Comparison of ENCODE assay signal across 23 cellular contexts in the genomic region with DNA sequence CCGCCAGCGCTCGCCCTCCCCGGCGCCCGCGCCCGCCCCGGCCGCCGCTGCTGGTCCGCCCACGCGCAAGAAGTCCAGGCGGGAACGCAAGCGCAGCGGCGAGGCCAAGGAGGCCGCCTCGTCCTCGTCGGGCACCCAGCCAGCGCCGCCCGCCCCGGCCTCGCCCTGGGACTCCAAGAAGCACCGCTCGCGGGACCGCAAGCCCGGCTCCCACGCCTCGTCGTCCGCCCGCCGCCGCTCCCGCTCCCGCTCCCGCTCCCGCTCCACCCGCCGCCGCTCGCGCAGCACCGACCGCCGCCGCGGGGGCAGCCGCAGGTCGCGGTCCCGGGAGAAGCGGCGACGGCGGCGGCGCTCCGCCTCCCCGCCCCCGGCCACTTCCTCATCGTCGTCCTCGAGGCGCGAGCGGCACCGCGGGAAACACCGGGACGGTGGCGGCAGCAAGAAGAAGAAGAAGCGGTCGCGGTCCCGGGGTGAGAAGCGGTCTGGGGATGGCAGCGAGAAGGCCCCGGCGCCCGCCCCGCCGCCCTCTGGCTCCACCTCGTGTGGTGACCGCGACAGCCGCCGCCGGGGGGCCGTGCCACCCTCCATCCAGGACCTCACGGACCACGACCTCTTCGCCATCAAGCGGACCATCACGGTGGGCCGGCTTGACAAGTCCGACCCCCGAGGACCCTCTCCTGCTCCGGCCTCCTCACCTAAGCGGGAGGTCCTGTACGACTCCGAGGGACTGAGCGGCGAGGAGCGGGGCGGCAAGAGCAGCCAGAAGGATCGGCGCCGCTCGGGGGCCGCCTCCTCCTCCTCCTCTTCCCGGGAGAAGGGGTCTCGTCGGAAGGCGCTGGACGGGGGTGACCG. TPM values are rescaled to one million over a fixed set of nuclear protein-coding genes. Genes with fewer than 3 reads are reported as not detected.
A peak's percentile ranks its signal among the peaks of the same experiment; 100 is the strongest.
DNase-seq lines count a peak whose midpoint lies in the region; ATAC-seq, FAIRE-seq and TF ChIP-seq lines count a peak whose summit lies in the region.
"Had no signal": no experiment of that assay in that cellular context is flagged by ENCODE, and none has a peak within 500 bp of the region (broad histone marks: within the 10 kb centered on the region; RNA-seq: fewer than 3 reads in every experiment).

No MANE protein-coding gene starts in this region.

- no peak overlapping the region for H2AFZ ChIP-seq in HepG2 (ENCODE audit: low read length)

- no peak for ATAC-seq in HepG2
- no peak for ATAC-seq in right lobe of liver
- ATAC-seq in RWPE2 (ENCODE audit: low read depth), result no peak
- no peak for ATAC-seq in HG03378 (IDR thresholded peaks at IDR 0.05; ENCODE audit: unreplicated experiment)
- ATAC-seq in GM21786 (IDR thresholded peaks at IDR 0.05; ENCODE audit: unreplicated experiment), result no peak
- ATAC-seq: CD8-positive, alpha-beta T cell; GM12878; HCT116 had no signal

- peaks cover 30 to 46% of the 10 kb centered on the region in 2 experiments; a peak in 4 of 5 replicates for H3K36me3 ChIP-seq in HepG2 (replicated peaks in 1 of 2; ENCODE audit: control insufficient read depth in 1 of 2, insufficient read depth in 2 of 2, low read length in 2 of 2)
- H3K36me3 ChIP-seq in right lobe of liver, result peaks cover 0 to 70% (median 17%) of the 10 kb centered on the region in 4 donors
- peaks cover 70% of the 10 kb centered on the region for H3K36me3 ChIP-seq in RWPE2 (ENCODE audit: low read depth)

- no peak for TF ChIP-seq EP300 in HepG2 (IDR thresholded peaks at IDR 0.05; ENCODE audit: low read depth in 2 of 2, low read length in 2 of 2)
- TF ChIP-seq EP300 in HepG2 (CRISPR knock-in tag; IDR thresholded peaks at IDR 0.05; ENCODE audit: borderline replicate concordance), result no peak

- H3K79me2 ChIP-seq in HepG2 (ENCODE audit: insufficient read depth, low read length), result no peaks in the 10 kb centered on the region

- H3K4me1 ChIP-seq in HepG2 (ENCODE audit: insufficient read depth, low read length) (peaks cover 15% of the 10 kb centered on the region), right lobe of liver (no peaks in the 10 kb centered on the region), RWPE2 (ENCODE audit: insufficient read depth, poor library complexity, severe bottlenecking) (no peaks in the 10 kb centered on the region)
- H3K4me1 ChIP-seq: BLaER1, Caco-2 had no signal

- DNase-seq in HepG2 (ENCODE audit: low spot score) (no peak), right lobe of liver (no peak), D341Med (ENCODE audit: low spot score) (peak; percentile 27), RWPE2 (ENCODE audit: low spot score) (peak; percentile 54)
- DNase-seq: Caco-2; CD4-positive, CD25-positive, alpha-beta regulatory T cell; DMS 273 treated with DMSO at 0.1 percent for 48 hours; DMS79; EL; GDM1; H9 had no signal

- FAIRE-seq in HepG2 (lab: Jason Lieb, UNC), result no peak
- FAIRE-seq: A204.1, D721Med, GM12878, GM19239, H1 had no signal

- WGBS in HepG2 (ENCODE audit: low lambda C conversion rate), result 98% methylated on average over 111 of the region's 123 CpGs
- WGBS in right lobe of liver (ENCODE audit: insufficient coverage, low coverage, low lambda C conversion rate, missing lambda C conversion rate), result 97% methylated on average over 62 of the region's 123 CpGs

- intact Hi-C loops in HepG2 (cut with micrococcal nuclease; ENCODE audit: unreplicated experiment) (no loop called here), right lobe of liver (cut with DNase I) (no loop called here)

- H3K4me3 ChIP-seq in HepG2 (replicated peaks in 1 of 3; ENCODE audit: insufficient read depth in 1 of 3, low read depth in 2 of 3, low read length in 3 of 3) (no peak overlapping the region), right lobe of liver (no peak overlapping the region), RWPE2 (ENCODE audit: severe bottlenecking) (no peak overlapping the region)
- H3K4me3 ChIP-seq: BLaER1, GM12878 had no signal

- H3K4me2 ChIP-seq in HepG2 (ENCODE audit: low read depth, low read length), result no peak overlapping the region
- H3K4me2 ChIP-seq: BLaER1 had no signal

- H3K9ac ChIP-seq in HepG2 (ENCODE audit: insufficient read depth, low read depth, low read length), result no peak overlapping the region
- H3K9ac ChIP-seq: BLaER1 had no signal

- H4K20me1 ChIP-seq in HepG2 (ENCODE audit: insufficient read depth, low read length), result no peaks in the 10 kb centered on the region

- no peak for TF ChIP-seq POLR2A in HepG2 (IDR thresholded peaks at IDR 0.05; ENCODE audit: insufficient read depth in 1 of 2, low read depth in 2 of 2, low read length in 2 of 2)
- TF ChIP-seq POLR2A in right lobe of liver (IDR thresholded peaks at IDR 0.05), result no peak

- no peak for TF ChIP-seq RAD21 in HepG2 (CRISPR knock-in tag; IDR thresholded peaks at IDR 0.05)

- TF ChIP-seq CTCF in HepG2 (CRISPR knock-in tag; IDR thresholded peaks at IDR 0.05) (no peak), right lobe of liver (IDR thresholded peaks at IDR 0.05) (no peak), RWPE2 (IDR thresholded peaks at IDR 0.05; ENCODE audit: poor library complexity, severe bottlenecking) (no peak)

- H3K27ac ChIP-seq in HepG2 (ENCODE audit: extremely low read length, insufficient read depth, low read length) (no peak overlapping the region), right lobe of liver (no peak overlapping the region), RWPE2 (ENCODE audit: poor library complexity, severe bottlenecking) (no peak overlapping the region)
- H3K27ac ChIP-seq: 22Rv1, BLaER1, C4-2B had no signal

- no peaks in the 10 kb centered on the region for H3K9me3 ChIP-seq in HepG2 (ENCODE audit: low read length)
- H3K9me3 ChIP-seq in right lobe of liver, result no peaks in the 10 kb centered on the region
- no peaks in the 10 kb centered on the region for H3K9me3 ChIP-seq in RWPE2 (ENCODE audit: severe bottlenecking)
- H3K9me3 ChIP-seq: BLaER1, Caco-2 had no signal

- CTCF ChIA-PET in HepG2 (lab: Yijun Ruan, JAX; ENCODE audit: low intra/inter-chr PET ratio, low total read pairs), result no interaction called here

- no TSS peak for BruUV-seq in HepG2 (replicated peaks; lab: Mats Ljungman, UMichigan)

- POLR2A ChIA-PET in HepG2 (lab: Yijun Ruan, JAX), result interaction anchor here (1.7 kb wide), 1 partner anchor 12 kb away, joined by 7 read pairs; no protein-coding TSS in a partner anchor

- H3K27me3 ChIP-seq in HepG2 (ENCODE audit: control insufficient read depth in 1 of 2, insufficient read depth in 2 of 2, low read length in 2 of 2), result no peaks in the 10 kb centered on the region
- H3K27me3 ChIP-seq in right lobe of liver, result no peaks in the 10 kb centered on the region
- H3K27me3 ChIP-seq in RWPE2 (ENCODE audit: insufficient read depth, poor library complexity, severe bottlenecking), result no peaks in the 10 kb centered on the region
- H3K27me3 ChIP-seq: BLaER1 had no signal

- in situ Hi-C loops in HepG2 (cut with HindIII; ENCODE audit: extremely low pct_ligation_motif_present, low pct_unique_long_range_greater_than_20kb), result no loop called here

RNA-seq across cellular contexts. Expression of gene SCAF1, which starts 10.1 kb away (rescaled TPM):
- 4.8 and 6.1 TPM in 2 replicates for total RNA-seq in HepG2 (2016; rRNA removed; fragmentation: Illumina TruSeq; extraction: Trizol)
- 1.3 and 1.4 TPM in 2 replicates for total RNA-seq in HepG2 (2016; cell fraction: cytosol; rRNA removed; fragmentation: Illumina TruSeq; extraction: Trizol; ENCODE audit: low read depth)
- total RNA-seq in HepG2 (2016; cell fraction: insoluble cytoplasmic fraction; rRNA removed; fragmentation: Illumina TruSeq; extraction: Trizol), result 3.2 and 6.2 TPM in 2 replicates
- total RNA-seq in HepG2 (2016; cell fraction: membrane; rRNA removed; fragmentation: Illumina TruSeq; extraction: Trizol), result 4.5 and 5.4 TPM in 2 replicates
- 6.5 and 7.3 TPM in 2 replicates for total RNA-seq in HepG2 (2016; cell fraction: nucleus; rRNA removed; fragmentation: Illumina TruSeq; extraction: Trizol)
- 3.3 and 4.3 TPM in 2 replicates for polyA plus RNA-seq in HepG2 (2011; rRNA removed)
- 3.1 and 4.0 TPM in 2 replicates for polyA plus RNA-seq in HepG2 (2011; cell fraction: cytosol; rRNA removed)
- 21.0 and 25.5 TPM in 2 replicates for polyA plus RNA-seq in HepG2 (2011; cell fraction: nucleus; rRNA removed)
- 17.0 and 18.6 TPM in 2 replicates for polyA plus RNA-seq in HepG2 (2012)
- polyA plus RNA-seq in HepG2 (2016; cell fraction: cytosol; fragmentation: Illumina TruSeq; extraction: Trizol; ENCODE audit: low read depth), result 1.1 and 1.4 TPM in 2 replicates
- 8.3 and 13.4 TPM in 2 replicates for polyA plus RNA-seq in HepG2 (2016; cell fraction: insoluble cytoplasmic fraction; fragmentation: Illumina TruSeq; extraction: Trizol; ENCODE audit: low read depth)
- polyA plus RNA-seq in HepG2 (2016; cell fraction: membrane; fragmentation: Illumina TruSeq; extraction: Trizol; ENCODE audit: low read depth), result 2.8 and 3.0 TPM in 2 replicates
- 21.4 and 23.8 TPM in 2 replicates for polyA plus RNA-seq in HepG2 (2016; cell fraction: nucleus; fragmentation: Illumina TruSeq; extraction: Trizol; ENCODE audit: insufficient read depth, low read depth)
- polyA minus RNA-seq in HepG2 (2011; rRNA and poly(A)+ RNA removed; ENCODE audit: low replicate concordance), result 5.4 and 5.7 TPM in 2 replicates
- 3.1 and 4.5 TPM in 2 replicates for polyA minus RNA-seq in HepG2 (2011; cell fraction: cytosol; rRNA and poly(A)+ RNA removed)
- polyA minus RNA-seq in HepG2 (2011; cell fraction: nucleus; rRNA and poly(A)+ RNA removed), result 3.6 and 5.2 TPM in 2 replicates
- 10 to 100 TPM; 14.6 to 33.0 (median 27.3) TPM for total RNA-seq in right lobe of liver

RNA-seq across cellular contexts. Expression of gene RRAS, which starts 12.2 kb away (rescaled TPM):
- 0.79 and 1.5 TPM in 2 replicates for total RNA-seq in HepG2 (2016; rRNA removed; fragmentation: Illumina TruSeq; extraction: Trizol)
- total RNA-seq in HepG2 (2016; cell fraction: cytosol; rRNA removed; fragmentation: Illumina TruSeq; extraction: Trizol; ENCODE audit: low read depth), result 1.7 and 2.4 TPM in 2 replicates
- total RNA-seq in HepG2 (2016; cell fraction: insoluble cytoplasmic fraction; rRNA removed; fragmentation: Illumina TruSeq; extraction: Trizol), result 1.1 and 1.9 TPM in 2 replicates
- 2.0 and 2.3 TPM in 2 replicates for total RNA-seq in HepG2 (2016; cell fraction: membrane; rRNA removed; fragmentation: Illumina TruSeq; extraction: Trizol)
- total RNA-seq in HepG2 (2016; cell fraction: nucleus; rRNA removed; fragmentation: Illumina TruSeq; extraction: Trizol), result 0.50 and 0.90 TPM in 2 replicates
- polyA plus RNA-seq in HepG2 (2011; rRNA removed), result 12.0 and 13.5 TPM in 2 replicates
- polyA plus RNA-seq in HepG2 (2011; cell fraction: cytosol; rRNA removed), result 14.5 and 18.3 TPM in 2 replicates
- polyA plus RNA-seq in HepG2 (2011; cell fraction: nucleus; rRNA removed), result 17.2 and 18.4 TPM in 2 replicates
- 4.8 and 7.4 TPM in 2 replicates for polyA plus RNA-seq in HepG2 (2012)
- 6.9 and 7.3 TPM in 2 replicates for polyA plus RNA-seq in HepG2 (2016; cell fraction: cytosol; fragmentation: Illumina TruSeq; extraction: Trizol; ENCODE audit: low read depth)
- polyA plus RNA-seq in HepG2 (2016; cell fraction: insoluble cytoplasmic fraction; fragmentation: Illumina TruSeq; extraction: Trizol; ENCODE audit: low read depth), result 3.2 and 3.4 TPM in 2 replicates
- polyA plus RNA-seq in HepG2 (2016; cell fraction: membrane; fragmentation: Illumina TruSeq; extraction: Trizol; ENCODE audit: low read depth), result 5.3 and 5.9 TPM in 2 replicates
- polyA plus RNA-seq in HepG2 (2016; cell fraction: nucleus; fragmentation: Illumina TruSeq; extraction: Trizol; ENCODE audit: insufficient read depth, low read depth), result 2.4 and 2.6 TPM in 2 replicates
- 5.3 and 19.9 TPM in 2 replicates for polyA minus RNA-seq in HepG2 (2011; rRNA and poly(A)+ RNA removed; ENCODE audit: low replicate concordance)
- 1.6 and 3.0 TPM in 2 replicates for polyA minus RNA-seq in HepG2 (2011; cell fraction: cytosol; rRNA and poly(A)+ RNA removed)
- polyA minus RNA-seq in HepG2 (2011; cell fraction: nucleus; rRNA and poly(A)+ RNA removed), result 0.77 and 1.5 TPM in 2 replicates
- total RNA-seq in right lobe of liver, result 10 to 100 TPM in 5 of 6 experiments, 1 to 10 TPM in 1; 8.5 to 16.4 (median 11.5) TPM

RNA-seq across cellular contexts. Expression of gene IRF3, which starts 13.6 kb away (rescaled TPM):
- total RNA-seq in HepG2 (2016; rRNA removed; fragmentation: Illumina TruSeq; extraction: Trizol) (61.0 and 65.5 TPM in 2 replicates), right lobe of liver (10 to 100 TPM; 29.6 to 41.8 (median 35.3) TPM)
- total RNA-seq in HepG2 (2016; cell fraction: cytosol; rRNA removed; fragmentation: Illumina TruSeq; extraction: Trizol; ENCODE audit: low read depth), result 23.6 and 23.7 TPM in 2 replicates
- 50.6 and 64.5 TPM in 2 replicates for total RNA-seq in HepG2 (2016; cell fraction: insoluble cytoplasmic fraction; rRNA removed; fragmentation: Illumina TruSeq; extraction: Trizol)
- total RNA-seq in HepG2 (2016; cell fraction: membrane; rRNA removed; fragmentation: Illumina TruSeq; extraction: Trizol), result 26.7 and 37.0 TPM in 2 replicates
- 30.2 and 40.5 TPM in 2 replicates for total RNA-seq in HepG2 (2016; cell fraction: nucleus; rRNA removed; fragmentation: Illumina TruSeq; extraction: Trizol)
- polyA plus RNA-seq in HepG2 (2011; rRNA removed), result 61.9 and 66.2 TPM in 2 replicates
- polyA plus RNA-seq in HepG2 (2011; cell fraction: cytosol; rRNA removed), result 40.1 and 60.0 TPM in 2 replicates
- polyA plus RNA-seq in HepG2 (2011; cell fraction: nucleus; rRNA removed), result 110 and 114 TPM in 2 replicates
- polyA plus RNA-seq in HepG2 (2012), result 49.4 and 77.2 TPM in 2 replicates
- 17.9 and 23.0 TPM in 2 replicates for polyA plus RNA-seq in HepG2 (2016; cell fraction: cytosol; fragmentation: Illumina TruSeq; extraction: Trizol; ENCODE audit: low read depth)
- 44.7 and 50.0 TPM in 2 replicates for polyA plus RNA-seq in HepG2 (2016; cell fraction: insoluble cytoplasmic fraction; fragmentation: Illumina TruSeq; extraction: Trizol; ENCODE audit: low read depth)
- 26.1 and 33.5 TPM in 2 replicates for polyA plus RNA-seq in HepG2 (2016; cell fraction: membrane; fragmentation: Illumina TruSeq; extraction: Trizol; ENCODE audit: low read depth)
- polyA plus RNA-seq in HepG2 (2016; cell fraction: nucleus; fragmentation: Illumina TruSeq; extraction: Trizol; ENCODE audit: insufficient read depth, low read depth), result 89.5 and 108 TPM in 2 replicates
- polyA minus RNA-seq in HepG2 (2011; rRNA and poly(A)+ RNA removed; ENCODE audit: low replicate concordance), result 34.8 and 80.6 TPM in 2 replicates
- 26.6 and 26.9 TPM in 2 replicates for polyA minus RNA-seq in HepG2 (2011; cell fraction: cytosol; rRNA and poly(A)+ RNA removed)
- 7.9 and 16.9 TPM in 2 replicates for polyA minus RNA-seq in HepG2 (2011; cell fraction: nucleus; rRNA and poly(A)+ RNA removed)

RNA-seq across cellular contexts. Expression of gene BCL2L12, which starts 13.6 kb away (rescaled TPM):
- total RNA-seq in HepG2 (2016; rRNA removed; fragmentation: Illumina TruSeq; extraction: Trizol), result 32.6 and 40.8 TPM in 2 replicates
- 40.5 and 48.9 TPM in 2 replicates for total RNA-seq in HepG2 (2016; cell fraction: cytosol; rRNA removed; fragmentation: Illumina TruSeq; extraction: Trizol; ENCODE audit: low read depth)
- 24.9 and 37.3 TPM in 2 replicates for total RNA-seq in HepG2 (2016; cell fraction: insoluble cytoplasmic fraction; rRNA removed; fragmentation: Illumina TruSeq; extraction: Trizol)
- 43.5 and 49.7 TPM in 2 replicates for total RNA-seq in HepG2 (2016; cell fraction: membrane; rRNA removed; fragmentation: Illumina TruSeq; extraction: Trizol)
- 21.3 and 23.0 TPM in 2 replicates for total RNA-seq in HepG2 (2016; cell fraction: nucleus; rRNA removed; fragmentation: Illumina TruSeq; extraction: Trizol)
- polyA plus RNA-seq in HepG2 (2011; rRNA removed), result 25.9 and 26.8 TPM in 2 replicates
- polyA plus RNA-seq in HepG2 (2011; cell fraction: cytosol; rRNA removed), result 15.4 and 32.6 TPM in 2 replicates
- 36.4 and 36.7 TPM in 2 replicates for polyA plus RNA-seq in HepG2 (2011; cell fraction: nucleus; rRNA removed)
- polyA plus RNA-seq in HepG2 (2012), result 18.1 and 30.0 TPM in 2 replicates
- 55.6 and 70.4 TPM in 2 replicates for polyA plus RNA-seq in HepG2 (2016; cell fraction: cytosol; fragmentation: Illumina TruSeq; extraction: Trizol; ENCODE audit: low read depth)
- polyA plus RNA-seq in HepG2 (2016; cell fraction: insoluble cytoplasmic fraction; fragmentation: Illumina TruSeq; extraction: Trizol; ENCODE audit: low read depth), result 42.1 and 43.5 TPM in 2 replicates
- polyA plus RNA-seq in HepG2 (2016; cell fraction: membrane; fragmentation: Illumina TruSeq; extraction: Trizol; ENCODE audit: low read depth), result 55.2 and 64.2 TPM in 2 replicates
- polyA plus RNA-seq in HepG2 (2016; cell fraction: nucleus; fragmentation: Illumina TruSeq; extraction: Trizol; ENCODE audit: insufficient read depth, low read depth), result 55.4 and 61.4 TPM in 2 replicates
- polyA minus RNA-seq in HepG2 (2011; rRNA and poly(A)+ RNA removed; ENCODE audit: low replicate concordance), result 13.7 and 25.5 TPM in 2 replicates
- 6.4 and 11.1 TPM in 2 replicates for polyA minus RNA-seq in HepG2 (2011; cell fraction: cytosol; rRNA and poly(A)+ RNA removed)
- 4.2 and 9.6 TPM in 2 replicates for polyA minus RNA-seq in HepG2 (2011; cell fraction: nucleus; rRNA and poly(A)+ RNA removed)
- total RNA-seq in right lobe of liver, result 10 to 100 TPM in 4 of 6 experiments, 1 to 10 TPM in 2; 4.5 to 11.6 (median 10.5) TPM

RNA-seq across cellular contexts. Expression of gene PRMT1, which starts 25.0 kb away (rescaled TPM):
- total RNA-seq in HepG2 (2016; rRNA removed; fragmentation: Illumina TruSeq; extraction: Trizol) (324 and 372 TPM in 2 replicates), right lobe of liver (10 to 100 TPM; 25.3 to 63.2 (median 39.9) TPM)
- 103 and 108 TPM in 2 replicates for total RNA-seq in HepG2 (2016; cell fraction: cytosol; rRNA removed; fragmentation: Illumina TruSeq; extraction: Trizol; ENCODE audit: low read depth)
- 334 and 405 TPM in 2 replicates for total RNA-seq in HepG2 (2016; cell fraction: insoluble cytoplasmic fraction; rRNA removed; fragmentation: Illumina TruSeq; extraction: Trizol)
- 115 and 120 TPM in 2 replicates for total RNA-seq in HepG2 (2016; cell fraction: membrane; rRNA removed; fragmentation: Illumina TruSeq; extraction: Trizol)
- 123 and 139 TPM in 2 replicates for total RNA-seq in HepG2 (2016; cell fraction: nucleus; rRNA removed; fragmentation: Illumina TruSeq; extraction: Trizol)
- polyA plus RNA-seq in HepG2 (2011; rRNA removed), result 374 and 400 TPM in 2 replicates
- 396 and 593 TPM in 2 replicates for polyA plus RNA-seq in HepG2 (2011; cell fraction: cytosol; rRNA removed)
- polyA plus RNA-seq in HepG2 (2011; cell fraction: nucleus; rRNA removed), result 354 and 430 TPM in 2 replicates
- 181 and 214 TPM in 2 replicates for polyA plus RNA-seq in HepG2 (2012)
- polyA plus RNA-seq in HepG2 (2016; cell fraction: cytosol; fragmentation: Illumina TruSeq; extraction: Trizol; ENCODE audit: low read depth), result 80.1 and 82.6 TPM in 2 replicates
- 379 and 381 TPM in 2 replicates for polyA plus RNA-seq in HepG2 (2016; cell fraction: insoluble cytoplasmic fraction; fragmentation: Illumina TruSeq; extraction: Trizol; ENCODE audit: low read depth)
- polyA plus RNA-seq in HepG2 (2016; cell fraction: membrane; fragmentation: Illumina TruSeq; extraction: Trizol; ENCODE audit: low read depth), result 86.8 and 91.7 TPM in 2 replicates
- polyA plus RNA-seq in HepG2 (2016; cell fraction: nucleus; fragmentation: Illumina TruSeq; extraction: Trizol; ENCODE audit: insufficient read depth, low read depth), result 224 and 236 TPM in 2 replicates
- 504 and 617 TPM in 2 replicates for polyA minus RNA-seq in HepG2 (2011; rRNA and poly(A)+ RNA removed; ENCODE audit: low replicate concordance)
- 158 and 170 TPM in 2 replicates for polyA minus RNA-seq in HepG2 (2011; cell fraction: cytosol; rRNA and poly(A)+ RNA removed)
- polyA minus RNA-seq in HepG2 (2011; cell fraction: nucleus; rRNA and poly(A)+ RNA removed), result 133 and 141 TPM in 2 replicates

Comparison
In these comparisons a context has a peak if more than half of its experiments do, and no peak if none do; other contexts are left out.
1. DNase-seq: peak in D341Med (single experiment) and RWPE2 (single experiment); none in HepG2 (single experiment) and right lobe of liver (0 of 3).